10 cellular contexts compared by ENCODE assay signal in genomic region chr14:23299186-23299521, GRCh38. TPM values are rescaled to one million over a fixed set of nuclear protein-coding genes. Genes with fewer than 3 reads are reported as not detected.
DNase-seq lines count a peak whose midpoint lies in the region; ATAC-seq, FAIRE-seq and TF ChIP-seq lines count a peak whose summit lies in the region.
"Had no signal": no experiment of that assay in that cellular context is flagged by ENCODE, and none has a peak within 500 bp of the region (broad histone marks: within the 10 kb centered on the region; RNA-seq: fewer than 3 reads in every experiment).

No MANE protein-coding gene starts in this region.

- no peaks in the 10 kb centered on the region for H3K36me3 ChIP-seq in neural progenitor cell

- H3F3A ChIP-seq in neural progenitor cell (ENCODE audit: low read depth), result peaks cover 38% of the 10 kb centered on the region

- no peak overlapping the region for H3K9ac ChIP-seq in neural progenitor cell

- no peak overlapping the region for H3K27ac Mint-ChIP-seq in stimulated activated naive CD8-positive, alpha-beta T cell treated with anti-CD3 and anti-CD28 coated beads, Interleukin-15, Interleukin-2, amounts not matched to agents 100 ng/mL and 50 ng/mL, for 24 hours
- H3K27ac Mint-ChIP-seq in stimulated activated naive CD8-positive, alpha-beta T cell treated with anti-CD3 and anti-CD28 coated beads, Interleukin-15, amount 100 ng/mL, for 72 hours, result no peak overlapping the region
- no peak overlapping the region for H3K27ac Mint-ChIP-seq in neural progenitor cell

- in situ Hi-C loops in ACHN (cut with HindIII; ENCODE audit: low pct_ligation_motif_present, low pct_unique_long_range_greater_than_20kb, low sequenced_read_pairs), result no loop called here

- peaks cover 7% of the 10 kb centered on the region for H3K4me1 ChIP-seq in neural progenitor cell

- no peak for DNase-seq in stimulated activated naive CD8-positive, alpha-beta T cell treated with anti-CD3 and anti-CD28 coated beads, Interleukin-15, amount 100 ng/mL, for 72 hours
- DNase-seq in neural progenitor cell (ENCODE audit: low spot score), result no peak
- no peak for DNase-seq in SKM-1 treated with dmso at 0.1 percent for 144 hours (lab: John Stamatoyannopoulos, UW; ENCODE audit: unreplicated experiment)
- no peak for DNase-seq in hepatic stellate cell (ENCODE audit: low spot score)
- no peak for DNase-seq in RCC 7860 (ENCODE audit: low spot score)
- no peak for DNase-seq in ACHN
- DNase-seq: NCI-H2081 treated with DMSO at 0.1 percent for 48 hours; stimulated activated CD4-positive, alpha-beta T cell treated with anti-CD3 and anti-CD28 coated beads, Interleukin-12 subunit alpha, Interleukin-12 subunit beta, amount 100 ng/mL, for 4 hours had no signal

- no peaks in the 10 kb centered on the region for H4K20me1 ChIP-seq in neural progenitor cell (ENCODE audit: low read depth)

- TF ChIP-seq CTCF in neural progenitor cell (IDR thresholded peaks at IDR 0.05), result no peak

- H3K4me1 Mint-ChIP-seq in stimulated activated naive CD8-positive, alpha-beta T cell treated with anti-CD3 and anti-CD28 coated beads, Interleukin-15, Interleukin-2, amounts not matched to agents 100 ng/mL and 50 ng/mL, for 24 hours (ENCODE audit: low read depth), result peaks cover 35% of the 10 kb centered on the region
- H3K4me1 Mint-ChIP-seq in stimulated activated naive CD8-positive, alpha-beta T cell treated with anti-CD3 and anti-CD28 coated beads, Interleukin-15, amount 100 ng/mL, for 72 hours, result peaks cover 61% of the 10 kb centered on the region
- peaks cover 38% of the 10 kb centered on the region for H3K4me1 Mint-ChIP-seq in neural progenitor cell

- ATAC-seq in stimulated activated naive CD8-positive, alpha-beta T cell treated with anti-CD3 and anti-CD28 coated beads, Interleukin-15, amount 100 ng/mL, for 72 hours, result no peak

- H3K9me3 ChIP-seq in neural progenitor cell (ENCODE audit: low read depth), result no peaks in the 10 kb centered on the region

- no peaks in the 10 kb centered on the region for H3K27me3 Mint-ChIP-seq in stimulated activated naive CD8-positive, alpha-beta T cell treated with anti-CD3 and anti-CD28 coated beads, Interleukin-15, Interleukin-2, amounts not matched to agents 100 ng/mL and 50 ng/mL, for 24 hours
- no peaks in the 10 kb centered on the region for H3K27me3 Mint-ChIP-seq in stimulated activated naive CD8-positive, alpha-beta T cell treated with anti-CD3 and anti-CD28 coated beads, Interleukin-15, amount 100 ng/mL, for 72 hours
- peaks cover 13% of the 10 kb centered on the region for H3K27me3 Mint-ChIP-seq in neural progenitor cell (ENCODE audit: insufficient read depth, low read depth)

- peaks cover 18% of the 10 kb centered on the region for H3K36me3 Mint-ChIP-seq in stimulated activated naive CD8-positive, alpha-beta T cell treated with anti-CD3 and anti-CD28 coated beads, Interleukin-15, Interleukin-2, amounts not matched to agents 100 ng/mL and 50 ng/mL, for 24 hours (ENCODE audit: low read depth)
- H3K36me3 Mint-ChIP-seq in neural progenitor cell, result peaks cover 7% of the 10 kb centered on the region

- H3K27ac ChIP-seq in cingulate gyrus (ENCODE audit: low read depth, low read length), result peak overlapping the region; percentile 70
- H3K27ac ChIP-seq in neural progenitor cell, result no peak overlapping the region

- no peaks in the 10 kb centered on the region for H3K79me2 ChIP-seq in neural progenitor cell (ENCODE audit: low read depth)

- no peak overlapping the region for H3K4me2 ChIP-seq in neural progenitor cell

- peaks cover 36% of the 10 kb centered on the region for H3K27me3 ChIP-seq in neural progenitor cell

- no peak overlapping the region for H2AFZ ChIP-seq in neural progenitor cell (replicated peaks)

- H3K4me3 ChIP-seq in neural progenitor cell, result no peak overlapping the region

- H3K9me3 Mint-ChIP-seq in stimulated activated naive CD8-positive, alpha-beta T cell treated with anti-CD3 and anti-CD28 coated beads, Interleukin-15, Interleukin-2, amounts not matched to agents 100 ng/mL and 50 ng/mL, for 24 hours, result no peaks in the 10 kb centered on the region
- H3K9me3 Mint-ChIP-seq in stimulated activated naive CD8-positive, alpha-beta T cell treated with anti-CD3 and anti-CD28 coated beads, Interleukin-15, amount 100 ng/mL, for 72 hours, result no peaks in the 10 kb centered on the region
- H3K9me3 Mint-ChIP-seq in neural progenitor cell, result peaks cover 2% of the 10 kb centered on the region

- no peak for FAIRE-seq in RCC 7860 (lab: Jason Lieb, UNC)

- H3K4me3 Mint-ChIP-seq in stimulated activated naive CD8-positive, alpha-beta T cell treated with anti-CD3 and anti-CD28 coated beads, Interleukin-15, Interleukin-2, amounts not matched to agents 100 ng/mL and 50 ng/mL, for 24 hours, result peak overlapping the region; percentile 13
- no peak overlapping the region for H3K4me3 Mint-ChIP-seq in stimulated activated naive CD8-positive, alpha-beta T cell treated with anti-CD3 and anti-CD28 coated beads, Interleukin-15, amount 100 ng/mL, for 72 hours
- peak overlapping the region; percentile 31 for H3K4me3 Mint-ChIP-seq in neural progenitor cell

RNA-seq across cellular contexts. Expression of gene PPP1R3E, which starts 3.5 kb away (rescaled TPM):
- 6.3 and 10.6 TPM in 2 replicates for total RNA-seq in neural progenitor cell (ENCODE audit: low replicate concordance)

RNA-seq across cellular contexts. Expression of gene BCL2L2, which starts 7.5 kb away (rescaled TPM):
- total RNA-seq in neural progenitor cell (ENCODE audit: low replicate concordance), result 14.9 and 18.0 TPM in 2 replicates

RNA-seq across cellular contexts. Expression of gene HOMEZ, which starts 13.2 kb away (rescaled TPM):
- 21.0 and 22.7 TPM in 2 replicates for total RNA-seq in neural progenitor cell (ENCODE audit: low replicate concordance)

RNA-seq across cellular contexts. Expression of gene PABPN1, which starts 22.1 kb away (rescaled TPM):
- total RNA-seq in neural progenitor cell (ENCODE audit: low replicate concordance), result 264 and 298 TPM in 2 replicates

RNA-seq across cellular contexts. Expression of gene SLC22A17, which starts 53.5 kb away (rescaled TPM):
- total RNA-seq in neural progenitor cell (ENCODE audit: low replicate concordance), result 22.2 and 80.8 TPM in 2 replicates

Comparison
In these comparisons a context has a peak if more than half of its experiments do, and no peak if none do; other contexts are left out.
1. H3K4me3 Mint-ChIP-seq: peak in stimulated activated naive CD8-positive, alpha-beta T cell treated with anti-CD3 and anti-CD28 coated beads, Interleukin-15, Interleukin-2, amounts not matched to agents 100 ng/mL and 50 ng/mL, for 24 hours (single experiment) and neural progenitor cell (single experiment); none in stimulated activated naive CD8-positive, alpha-beta T cell treated with anti-CD3 and anti-CD28 coated beads, Interleukin-15, amount 100 ng/mL, for 72 hours (0 of 2).